Comparison of ENCODE assay signal across 1 cellular context in genomic region chr9:136152931-136153330, GRCh38.
TF ChIP-seq lines count a peak whose summit lies in the region.

No MANE protein-coding gene starts in this region.

TF ChIP-seq in HepG2, 621 proteins besides CTCF, POLR2A, EP300 and RAD21:
- TF ChIP-seq GABPA (IDR thresholded peaks at IDR 0.05; ENCODE audit: low read depth, low read length) (0 out of 2 replicates have a peak, but pooled peaks have one; percentile 3), GABPA (CRISPR knock-in tag; IDR thresholded peaks at IDR 0.05; ENCODE audit: low read depth) (no peak), ZC3H4 (CRISPR knock-in tag; IDR thresholded peaks at IDR 0.05; ENCODE audit: borderline replicate concordance) (no peak)
